In the genomic region with DNA sequence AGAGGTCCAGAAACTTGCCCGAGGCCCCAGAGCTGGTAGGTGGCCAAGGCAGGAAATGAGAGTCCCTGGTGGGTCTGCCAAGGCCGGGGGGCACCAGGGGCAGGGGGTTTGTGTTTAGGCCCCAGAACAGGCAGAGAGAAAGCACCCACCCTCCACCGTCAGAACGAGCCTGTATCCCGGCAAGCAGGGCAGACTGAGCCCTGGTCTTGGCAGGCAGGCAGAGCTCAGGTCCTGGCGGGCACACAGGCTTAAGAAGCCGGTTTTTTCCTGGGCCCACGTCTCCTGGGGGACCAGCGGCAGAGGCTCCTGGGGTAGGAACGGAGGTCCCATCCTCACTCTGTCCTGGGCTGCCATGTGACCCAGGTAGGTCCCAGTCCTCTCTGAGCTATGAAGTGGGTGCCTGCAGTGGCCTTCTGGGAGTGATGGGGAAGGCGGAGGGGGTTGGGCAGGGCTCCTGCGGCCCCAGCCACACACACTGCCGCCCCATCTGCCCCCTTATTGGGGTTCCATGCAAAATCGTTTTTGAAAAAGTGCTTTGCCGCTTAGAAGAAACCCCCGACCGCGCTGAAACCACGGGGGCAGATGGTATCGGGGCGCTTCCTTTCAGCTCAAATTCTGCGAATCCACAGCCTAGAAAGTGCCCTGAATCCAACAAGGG, we compare ENCODE assay signal across 8 cellular contexts. TPM values are rescaled to one million over a fixed set of nuclear protein-coding genes. Genes with fewer than 3 reads are reported as not detected.
DNase-seq lines count a peak whose midpoint lies in the region; ATAC-seq and TF ChIP-seq lines count a peak whose summit lies in the region.

No MANE protein-coding gene starts in this region.

- POLR2A ChIA-PET in WTC11 (lab: Charles Lee) = interaction anchor here (0.6 to 1.0 kb wide), 3 partner anchors 9 to 26 kb away, joined by 3 to 4 read pairs (median 4); no protein-coding TSS in a partner anchor

- no peaks in the 10 kb centered on the region for H3K36me3 Mint-ChIP-seq in WTC11

- no peaks in the 10 kb centered on the region for H3K27me3 Mint-ChIP-seq in WTC11 (ENCODE audit: low read depth)

- H3K4me1 Mint-ChIP-seq in WTC11 = peaks cover 46% of the 10 kb centered on the region

- H3K4me3 ChIP-seq in GM12875 (ENCODE audit: low read depth, low read length) = peak overlapping the region; percentile 47

- TF ChIP-seq CTCF in GM12875 (IDR thresholded peaks at IDR 0.05; ENCODE audit: borderline replicate concordance, insufficient read depth, low read depth, low read length) = no peak
- no peak for TF ChIP-seq CTCF in WTC11 (IDR thresholded peaks at IDR 0.05)

- no peak; the same call in 1 of the 2 replicates for ATAC-seq in WTC11
- no peak for ATAC-seq in HG03342 (IDR thresholded peaks at IDR 0.05; ENCODE audit: unreplicated experiment)
- no peak for ATAC-seq in GM21529 (IDR thresholded peaks at IDR 0.05; ENCODE audit: unreplicated experiment)

- H3K27ac Mint-ChIP-seq in WTC11 = peak overlapping the region; percentile 83

- H3K9me3 Mint-ChIP-seq in WTC11 = no peaks in the 10 kb centered on the region

- H3K4me3 Mint-ChIP-seq in WTC11 = no peak overlapping the region

- CTCF ChIA-PET in WTC11 (lab: Charles Lee) = interaction anchor here (0.6 to 3.3 kb wide), 5 partner anchors 22 to 721 kb away, joined by 3 to 25 read pairs (median 9); no protein-coding TSS in a partner anchor

- DNase-seq in WTC11 (ENCODE audit: low spot score) (no peak), dermis blood vessel endothelial cell (peak; percentile 46), NCI-H2171 (lab: John Stamatoyannopoulos, UW) (no peak), SKM-1 treated with dmso at 0.1 percent for 144 hours (lab: John Stamatoyannopoulos, UW; ENCODE audit: unreplicated experiment) (no peak)
- peak in 2 of 3 experiments; percentile 31 to 60 for DNase-seq in stimulated activated CD4-positive, alpha-beta T cell treated with anti-CD3 and anti-CD28 coated beads, TNF-alpha, amount 100 ng/mL, for 24 hours (ENCODE audit: low read depth in 3 of 3)

TF ChIP-seq in WTC11, 78 proteins besides CTCF, POLR2A, EP300 and RAD21:
- TF ChIP-seq NR3C1 (CRISPR knock-in tag; conservative IDR thresholded peaks at IDR 0.05; ENCODE audit: low read depth) (no peak), TP53 (CRISPR knock-in tag; IDR thresholded peaks at IDR 0.05) (no peak), GTF2I (CRISPR knock-in tag; conservative IDR thresholded peaks at IDR 0.05) (no peak)
- TF ChIP-seq, protein P1, sequence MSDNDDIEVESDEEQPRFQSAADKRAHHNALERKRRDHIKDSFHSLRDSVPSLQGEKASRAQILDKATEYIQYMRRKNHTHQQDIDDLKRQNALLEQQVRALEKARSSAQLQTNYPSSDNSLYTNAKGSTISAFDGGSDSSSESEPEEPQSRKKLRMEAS (CRISPR knock-in tag; IDR thresholded peaks at IDR 0.05) = no peak
TF ChIP-seq in WTC11: peak in this region for 0.

RNA-seq across cellular contexts. Expression of a gene that starts 24.2 kb away (rescaled TPM):
- total RNA-seq in WTC11 (2021) (20.5 to 31.8 TPM (median 20.7 TPM) in 3 replicates), dermis blood vessel endothelial cell (93.6 and 111 TPM in 2 replicates)

Comparison
In these comparisons a context has a peak if more than half of its experiments do, and no peak if none do; other contexts are left out.
1. DNase-seq: peak in dermis blood vessel endothelial cell (single experiment) and stimulated activated CD4-positive, alpha-beta T cell treated with anti-CD3 and anti-CD28 coated beads, TNF-alpha, amount 100 ng/mL, for 24 hours (2 of 3); none in WTC11 (single experiment), NCI-H2171 (single experiment) and SKM-1 treated with dmso at 0.1 percent for 144 hours (single experiment).